In the genomic region with DNA sequence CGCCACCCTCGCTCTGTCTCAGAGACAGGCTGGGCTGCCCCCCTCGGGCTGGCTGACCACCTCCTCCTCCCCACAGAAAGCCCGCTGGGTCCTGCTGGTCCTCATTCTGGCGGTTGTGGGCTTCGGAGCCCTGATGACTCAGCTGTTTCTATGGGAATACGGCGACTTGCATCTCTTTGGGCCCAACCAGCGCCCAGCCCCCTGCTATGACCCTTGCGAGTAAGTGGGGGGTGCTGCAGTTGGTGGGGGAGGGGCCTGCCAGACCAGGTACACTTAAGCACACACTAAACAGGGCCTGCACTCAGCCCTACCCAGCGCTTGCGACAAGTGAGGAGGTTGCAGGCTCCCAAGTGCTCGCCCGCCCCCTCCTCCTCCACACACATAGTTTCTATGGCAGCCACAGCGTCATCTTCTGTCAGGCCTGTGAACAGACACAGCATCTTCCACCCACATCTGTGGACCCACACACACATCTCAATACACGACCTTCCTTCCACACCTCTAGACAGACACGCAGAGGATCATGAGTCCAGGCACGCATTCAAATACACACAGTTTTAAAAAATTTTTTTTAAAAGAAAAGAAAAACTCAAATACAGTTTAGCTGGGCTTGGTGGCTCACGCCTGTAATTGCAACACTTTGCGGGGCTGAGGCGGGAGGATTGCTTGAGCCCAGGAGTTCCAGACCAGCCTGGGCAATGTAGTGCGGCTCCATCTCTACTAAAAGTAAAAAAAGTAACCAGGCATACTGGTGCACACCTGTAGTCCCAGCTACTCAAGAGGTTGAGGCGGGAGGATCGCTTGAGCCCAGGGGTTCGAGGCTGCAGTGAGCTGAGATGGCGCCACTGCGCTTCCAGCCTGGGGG, we compare ENCODE assay signal across 1 cellular context.
A peak's percentile ranks its signal among the peaks of the same experiment; 100 is the strongest.
TF ChIP-seq lines count a peak whose summit lies in the region.

No MANE protein-coding gene starts in this region.

TF ChIP-seq in WTC11, 78 proteins besides CTCF, POLR2A, EP300 and RAD21 (continued from another document):
- TF ChIP-seq TEAD1 (CRISPR knock-in tag; IDR thresholded peaks at IDR 0.05) (0 out of 2 replicates have a peak, but pooled peaks have one; percentile 19), FOXP1 (CRISPR knock-in tag; IDR thresholded peaks at IDR 0.05; ENCODE audit: borderline replicate concordance) (0 out of 2 replicates have a peak, but pooled peaks have one; percentile 22)
